1 cellular context compared by ENCODE assay signal in the genomic region with DNA sequence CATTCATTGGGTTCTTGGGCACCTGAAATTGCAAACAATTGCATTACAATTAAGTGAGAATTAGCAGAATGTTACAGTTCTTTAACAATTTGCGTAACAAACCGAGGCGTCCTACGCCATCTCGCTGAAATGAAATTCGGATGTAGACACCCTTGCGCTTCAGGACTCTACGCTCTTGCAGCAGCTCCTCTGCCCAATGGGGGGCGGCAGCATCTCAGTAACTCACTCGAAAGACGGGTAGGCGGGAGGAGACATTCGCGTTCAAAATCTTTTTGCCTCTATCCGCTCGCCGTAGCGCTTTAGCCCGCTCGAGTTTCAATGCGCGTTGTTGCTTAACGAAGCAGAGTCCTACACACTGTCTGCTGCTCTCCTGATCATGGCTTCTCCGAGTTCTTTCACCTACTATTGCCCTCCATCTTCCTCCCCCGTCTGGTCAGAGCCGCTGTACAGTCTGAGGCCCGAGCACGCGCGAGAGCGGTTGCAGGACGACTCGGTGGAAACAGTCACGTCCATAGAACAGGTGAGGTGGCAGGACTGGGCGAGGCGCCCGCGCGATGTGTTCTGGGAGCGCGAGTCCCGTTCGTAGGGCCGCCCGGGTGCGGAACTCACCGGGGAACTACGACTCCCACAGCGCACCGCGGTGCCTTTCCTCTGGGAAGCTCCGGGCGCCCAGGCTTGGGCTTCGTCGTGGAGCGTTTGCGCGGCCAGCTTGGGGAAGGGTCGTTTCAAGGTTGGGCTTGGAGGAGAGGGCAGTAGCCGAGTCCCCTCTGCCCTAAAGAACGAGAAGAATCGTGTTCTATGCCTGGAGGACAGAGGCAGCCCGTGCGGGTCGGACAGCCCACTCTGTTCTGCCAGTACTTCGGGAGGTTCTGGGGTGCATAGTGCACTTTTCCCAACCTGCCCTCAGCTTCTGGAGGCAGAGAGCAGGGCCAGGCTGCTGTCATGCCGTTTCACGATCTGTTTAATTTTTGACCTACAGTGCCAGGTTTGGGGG.
TF ChIP-seq lines count a peak whose summit lies in the region.

Gene FNTB, plus strand, starts transcription at position 318 of the 994 bp plus-strand sequence. Its CDS starts 59 bp downstream, at position 377.

TF ChIP-seq in HepG2, 621 proteins besides CTCF, POLR2A, EP300 and RAD21 (continued from another document and continues in another):
- TF ChIP-seq ZNF34 (CRISPR knock-in tag; IDR thresholded peaks at IDR 0.05; ENCODE audit: borderline replicate concordance) (peak; percentile 89; the same call in 1 of the 2 replicates), GATAD2A (CRISPR knock-in tag; IDR thresholded peaks at IDR 0.05) (peak; percentile 61), ZSCAN21 (CRISPR knock-in tag; IDR thresholded peaks at IDR 0.05; ENCODE audit: borderline replicate concordance) (peak; percentile 62; the same call in 1 of the 2 replicates), ZNF556 (CRISPR knock-in tag; IDR thresholded peaks at IDR 0.05; ENCODE audit: borderline replicate concordance) (peak; percentile 94; the same call in 1 of the 2 replicates), ZNF496 (CRISPR knock-in tag; IDR thresholded peaks at IDR 0.05; ENCODE audit: insufficient replicate concordance) (no peak), ZNF256 (CRISPR knock-in tag; conservative IDR thresholded peaks at IDR 0.05) (peak; percentile 36; the same call in 1 of the 2 replicates), ZNF672 (CRISPR knock-in tag; IDR thresholded peaks at IDR 0.05) (no peak), IKZF1 (IDR thresholded peaks at IDR 0.05) (no peak), PHF5A (CRISPR knock-in tag; IDR thresholded peaks at IDR 0.05; ENCODE audit: low read depth, unreplicated experiment) (peak; percentile 62), ZNF557 (CRISPR knock-in tag; IDR thresholded peaks at IDR 0.05) (no peak), RFX5 (IDR thresholded peaks at IDR 0.05; ENCODE audit: low read depth, low read length) (no peak), PHF20 (CRISPR knock-in tag; IDR thresholded peaks at IDR 0.05) (peak; percentile 80), ZNF747 (CRISPR knock-in tag; IDR thresholded peaks at IDR 0.05; ENCODE audit: borderline replicate concordance) (peak; percentile 77; the same call in 1 of the 2 replicates), HMG20B (CRISPR knock-in tag; conservative IDR thresholded peaks at IDR 0.05) (0 out of 2 replicates have a peak, but pooled peaks have one; percentile 32), ISL2 (CRISPR knock-in tag; IDR thresholded peaks at IDR 0.05) (peak; percentile 34), ZKSCAN5 (CRISPR knock-in tag; IDR thresholded peaks at IDR 0.05) (no peak), ASH2L (IDR thresholded peaks at IDR 0.05; ENCODE audit: insufficient read length, low read depth, low read length) (peak; percentile 98), SYNCRIP (IDR thresholded peaks at IDR 0.05; ENCODE audit: insufficient read depth, low read depth, low read length) (no peak), MAFK (conservative IDR thresholded peaks at IDR 0.05 in 1 of 2, IDR thresholded peaks at IDR 0.05 in 1 of 2; ENCODE audit: low read length in 2 of 2) (no peak; a peak in 1 of 4 replicates), ZNF235 (CRISPR knock-in tag; IDR thresholded peaks at IDR 0.05; ENCODE audit: borderline replicate concordance) (0 out of 2 replicates have a peak, but pooled peaks have one; percentile 31), REPIN1 (CRISPR knock-in tag; IDR thresholded peaks at IDR 0.05; ENCODE audit: borderline replicate concordance, low read depth) (peak; percentile 93; the same call in 1 of the 2 replicates), ZFP1 (CRISPR knock-in tag; IDR thresholded peaks at IDR 0.05) (no peak), RCOR2 (CRISPR knock-in tag; IDR thresholded peaks at IDR 0.05) (peak; percentile 16; the same call in 1 of the 2 replicates), TAF15 (IDR thresholded peaks at IDR 0.05; ENCODE audit: low read depth, low read length, poor library complexity, severe bottlenecking) (no peak), RELA (CRISPR knock-in tag; IDR thresholded peaks at IDR 0.05) (no peak), SPEN (CRISPR knock-in tag; IDR thresholded peaks at IDR 0.05; ENCODE audit: low read depth) (no peak; the same call in 1 of the 2 replicates), CAMTA2 (CRISPR knock-in tag; IDR thresholded peaks at IDR 0.05; ENCODE audit: borderline replicate concordance) (no peak), SIN3A (IDR thresholded peaks at IDR 0.05; ENCODE audit: borderline replicate concordance, low read depth, low read length) (0 out of 2 replicates have a peak, but pooled peaks have one; percentile 24), ZBTB4 (CRISPR knock-in tag; IDR thresholded peaks at IDR 0.05; ENCODE audit: borderline replicate concordance) (0 out of 2 replicates have a peak, but pooled peaks have one; percentile 86)
- TF ChIP-seq, protein P1, sequence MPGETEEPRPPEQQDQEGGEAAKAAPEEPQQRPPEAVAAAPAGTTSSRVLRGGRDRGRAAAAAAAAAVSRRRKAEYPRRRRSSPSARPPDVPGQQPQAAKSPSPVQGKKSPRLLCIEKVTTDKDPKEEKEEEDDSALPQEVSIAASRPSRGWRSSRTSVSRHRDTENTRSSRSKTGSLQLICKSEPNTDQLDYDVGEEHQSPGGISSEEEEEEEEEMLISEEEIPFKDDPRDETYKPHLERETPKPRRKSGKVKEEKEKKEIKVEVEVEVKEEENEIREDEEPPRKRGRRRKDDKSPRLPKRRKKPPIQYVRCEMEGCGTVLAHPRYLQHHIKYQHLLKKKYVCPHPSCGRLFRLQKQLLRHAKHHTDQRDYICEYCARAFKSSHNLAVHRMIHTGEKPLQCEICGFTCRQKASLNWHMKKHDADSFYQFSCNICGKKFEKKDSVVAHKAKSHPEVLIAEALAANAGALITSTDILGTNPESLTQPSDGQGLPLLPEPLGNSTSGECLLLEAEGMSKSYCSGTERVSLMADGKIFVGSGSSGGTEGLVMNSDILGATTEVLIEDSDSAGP (CRISPR knock-in tag; IDR thresholded peaks at IDR 0.05; ENCODE audit: borderline replicate concordance): peak; percentile 96
- TF ChIP-seq, protein P2, sequence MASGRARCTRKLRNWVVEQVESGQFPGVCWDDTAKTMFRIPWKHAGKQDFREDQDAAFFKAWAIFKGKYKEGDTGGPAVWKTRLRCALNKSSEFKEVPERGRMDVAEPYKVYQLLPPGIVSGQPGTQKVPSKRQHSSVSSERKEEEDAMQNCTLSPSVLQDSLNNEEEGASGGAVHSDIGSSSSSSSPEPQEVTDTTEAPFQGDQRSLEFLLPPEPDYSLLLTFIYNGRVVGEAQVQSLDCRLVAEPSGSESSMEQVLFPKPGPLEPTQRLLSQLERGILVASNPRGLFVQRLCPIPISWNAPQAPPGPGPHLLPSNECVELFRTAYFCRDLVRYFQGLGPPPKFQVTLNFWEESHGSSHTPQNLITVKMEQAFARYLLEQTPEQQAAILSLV (CRISPR knock-in tag; IDR thresholded peaks at IDR 0.05; ENCODE audit: borderline replicate concordance): peak; percentile 80; the same call in 1 of the 2 replicates
- TF ChIP-seq, protein P3, sequence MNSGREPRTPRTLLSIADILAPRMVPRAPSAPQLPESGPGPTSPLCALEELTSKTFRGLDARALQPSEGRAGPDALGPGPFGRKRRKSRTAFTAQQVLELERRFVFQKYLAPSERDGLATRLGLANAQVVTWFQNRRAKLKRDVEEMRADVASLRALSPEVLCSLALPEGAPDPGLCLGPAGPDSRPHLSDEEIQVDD (CRISPR knock-in tag; IDR thresholded peaks at IDR 0.05; ENCODE audit: borderline replicate concordance): no peak
- TF ChIP-seq, protein P4, sequence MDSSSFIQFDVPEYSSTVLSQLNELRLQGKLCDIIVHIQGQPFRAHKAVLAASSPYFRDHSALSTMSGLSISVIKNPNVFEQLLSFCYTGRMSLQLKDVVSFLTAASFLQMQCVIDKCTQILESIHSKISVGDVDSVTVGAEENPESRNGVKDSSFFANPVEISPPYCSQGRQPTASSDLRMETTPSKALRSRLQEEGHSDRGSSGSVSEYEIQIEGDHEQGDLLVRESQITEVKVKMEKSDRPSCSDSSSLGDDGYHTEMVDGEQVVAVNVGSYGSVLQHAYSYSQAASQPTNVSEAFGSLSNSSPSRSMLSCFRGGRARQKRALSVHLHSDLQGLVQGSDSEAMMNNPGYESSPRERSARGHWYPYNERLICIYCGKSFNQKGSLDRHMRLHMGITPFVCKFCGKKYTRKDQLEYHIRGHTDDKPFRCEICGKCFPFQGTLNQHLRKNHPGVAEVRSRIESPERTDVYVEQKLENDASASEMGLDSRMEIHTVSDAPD (CRISPR knock-in tag; IDR thresholded peaks at IDR 0.05): peak; percentile 81
- TF ChIP-seq, protein P5, sequence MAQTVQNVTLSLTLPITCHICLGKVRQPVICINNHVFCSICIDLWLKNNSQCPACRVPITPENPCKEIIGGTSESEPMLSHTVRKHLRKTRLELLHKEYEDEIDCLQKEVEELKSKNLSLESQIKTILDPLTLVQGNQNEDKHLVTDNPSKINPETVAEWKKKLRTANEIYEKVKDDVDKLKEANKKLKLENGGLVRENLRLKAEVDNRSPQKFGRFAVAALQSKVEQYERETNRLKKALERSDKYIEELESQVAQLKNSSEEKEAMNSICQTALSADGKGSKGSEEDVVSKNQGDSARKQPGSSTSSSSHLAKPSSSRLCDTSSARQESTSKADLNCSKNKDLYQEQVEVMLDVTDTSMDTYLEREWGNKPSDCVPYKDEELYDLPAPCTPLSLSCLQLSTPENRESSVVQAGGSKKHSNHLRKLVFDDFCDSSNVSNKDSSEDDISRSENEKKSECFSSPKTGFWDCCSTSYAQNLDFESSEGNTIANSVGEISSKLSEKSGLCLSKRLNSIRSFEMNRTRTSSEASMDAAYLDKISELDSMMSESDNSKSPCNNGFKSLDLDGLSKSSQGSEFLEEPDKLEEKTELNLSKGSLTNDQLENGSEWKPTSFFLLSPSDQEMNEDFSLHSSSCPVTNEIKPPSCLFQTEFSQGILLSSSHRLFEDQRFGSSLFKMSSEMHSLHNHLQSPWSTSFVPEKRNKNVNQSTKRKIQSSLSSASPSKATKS (CRISPR knock-in tag; IDR thresholded peaks at IDR 0.05): peak; percentile 97
- TF ChIP-seq, protein P6, sequence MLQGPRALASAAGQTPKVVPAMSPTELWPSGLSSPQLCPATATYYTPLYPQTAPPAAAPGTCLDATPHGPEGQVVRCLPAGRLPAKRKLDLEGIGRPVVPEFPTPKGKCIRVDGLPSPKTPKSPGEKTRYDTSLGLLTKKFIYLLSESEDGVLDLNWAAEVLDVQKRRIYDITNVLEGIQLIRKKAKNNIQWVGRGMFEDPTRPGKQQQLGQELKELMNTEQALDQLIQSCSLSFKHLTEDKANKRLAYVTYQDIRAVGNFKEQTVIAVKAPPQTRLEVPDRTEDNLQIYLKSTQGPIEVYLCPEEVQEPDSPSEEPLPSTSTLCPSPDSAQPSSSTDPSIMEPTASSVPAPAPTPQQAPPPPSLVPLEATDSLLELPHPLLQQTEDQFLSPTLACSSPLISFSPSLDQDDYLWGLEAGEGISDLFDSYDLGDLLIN (CRISPR knock-in tag; IDR thresholded peaks at IDR 0.05; ENCODE audit: borderline replicate concordance): no peak
- TF ChIP-seq, protein P7, sequence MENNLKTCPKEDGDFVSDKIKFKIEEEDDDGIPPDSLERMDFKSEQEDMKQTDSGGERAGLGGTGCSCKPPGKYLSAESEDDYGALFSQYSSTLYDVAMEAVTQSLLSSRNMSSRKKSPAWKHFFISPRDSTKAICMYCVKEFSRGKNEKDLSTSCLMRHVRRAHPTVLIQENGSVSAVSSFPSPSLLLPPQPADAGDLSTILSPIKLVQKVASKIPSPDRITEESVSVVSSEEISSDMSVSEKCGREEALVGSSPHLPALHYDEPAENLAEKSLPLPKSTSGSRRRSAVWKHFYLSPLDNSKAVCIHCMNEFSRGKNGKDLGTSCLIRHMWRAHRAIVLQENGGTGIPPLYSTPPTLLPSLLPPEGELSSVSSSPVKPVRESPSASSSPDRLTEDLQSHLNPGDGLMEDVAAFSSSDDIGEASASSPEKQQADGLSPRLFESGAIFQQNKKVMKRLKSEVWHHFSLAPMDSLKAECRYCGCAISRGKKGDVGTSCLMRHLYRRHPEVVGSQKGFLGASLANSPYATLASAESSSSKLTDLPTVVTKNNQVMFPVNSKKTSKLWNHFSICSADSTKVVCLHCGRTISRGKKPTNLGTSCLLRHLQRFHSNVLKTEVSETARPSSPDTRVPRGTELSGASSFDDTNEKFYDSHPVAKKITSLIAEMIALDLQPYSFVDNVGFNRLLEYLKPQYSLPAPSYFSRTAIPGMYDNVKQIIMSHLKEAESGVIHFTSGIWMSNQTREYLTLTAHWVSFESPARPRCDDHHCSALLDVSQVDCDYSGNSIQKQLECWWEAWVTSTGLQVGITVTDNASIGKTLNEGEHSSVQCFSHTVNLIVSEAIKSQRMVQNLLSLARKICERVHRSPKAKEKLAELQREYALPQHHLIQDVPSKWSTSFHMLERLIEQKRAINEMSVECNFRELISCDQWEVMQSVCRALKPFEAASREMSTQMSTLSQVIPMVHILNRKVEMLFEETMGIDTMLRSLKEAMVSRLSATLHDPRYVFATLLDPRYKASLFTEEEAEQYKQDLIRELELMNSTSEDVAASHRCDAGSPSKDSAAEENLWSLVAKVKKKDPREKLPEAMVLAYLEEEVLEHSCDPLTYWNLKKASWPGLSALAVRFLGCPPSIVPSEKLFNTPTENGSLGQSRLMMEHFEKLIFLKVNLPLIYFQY (CRISPR knock-in tag; IDR thresholded peaks at IDR 0.05; ENCODE audit: borderline replicate concordance): no peak
- TF ChIP-seq, protein P8, sequence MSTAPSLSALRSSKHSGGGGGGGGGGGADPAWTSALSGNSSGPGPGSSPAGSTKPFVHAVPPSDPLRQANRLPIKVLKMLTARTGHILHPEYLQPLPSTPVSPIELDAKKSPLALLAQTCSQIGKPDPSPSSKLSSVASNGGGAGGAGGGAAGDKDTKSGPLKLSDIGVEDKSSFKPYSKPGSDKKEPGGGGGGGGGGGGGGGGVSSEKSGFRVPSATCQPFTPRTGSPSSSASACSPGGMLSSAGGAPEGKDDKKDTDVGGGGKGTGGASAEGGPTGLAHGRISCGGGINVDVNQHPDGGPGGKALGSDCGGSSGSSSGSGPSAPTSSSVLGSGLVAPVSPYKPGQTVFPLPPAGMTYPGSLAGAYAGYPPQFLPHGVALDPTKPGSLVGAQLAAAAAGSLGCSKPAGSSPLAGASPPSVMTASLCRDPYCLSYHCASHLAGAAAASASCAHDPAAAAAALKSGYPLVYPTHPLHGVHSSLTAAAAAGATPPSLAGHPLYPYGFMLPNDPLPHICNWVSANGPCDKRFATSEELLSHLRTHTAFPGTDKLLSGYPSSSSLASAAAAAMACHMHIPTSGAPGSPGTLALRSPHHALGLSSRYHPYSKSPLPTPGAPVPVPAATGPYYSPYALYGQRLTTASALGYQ (CRISPR knock-in tag; IDR thresholded peaks at IDR 0.05): no peak
